Comparison of ENCODE assay signal across 8 cellular contexts in the genomic region with DNA sequence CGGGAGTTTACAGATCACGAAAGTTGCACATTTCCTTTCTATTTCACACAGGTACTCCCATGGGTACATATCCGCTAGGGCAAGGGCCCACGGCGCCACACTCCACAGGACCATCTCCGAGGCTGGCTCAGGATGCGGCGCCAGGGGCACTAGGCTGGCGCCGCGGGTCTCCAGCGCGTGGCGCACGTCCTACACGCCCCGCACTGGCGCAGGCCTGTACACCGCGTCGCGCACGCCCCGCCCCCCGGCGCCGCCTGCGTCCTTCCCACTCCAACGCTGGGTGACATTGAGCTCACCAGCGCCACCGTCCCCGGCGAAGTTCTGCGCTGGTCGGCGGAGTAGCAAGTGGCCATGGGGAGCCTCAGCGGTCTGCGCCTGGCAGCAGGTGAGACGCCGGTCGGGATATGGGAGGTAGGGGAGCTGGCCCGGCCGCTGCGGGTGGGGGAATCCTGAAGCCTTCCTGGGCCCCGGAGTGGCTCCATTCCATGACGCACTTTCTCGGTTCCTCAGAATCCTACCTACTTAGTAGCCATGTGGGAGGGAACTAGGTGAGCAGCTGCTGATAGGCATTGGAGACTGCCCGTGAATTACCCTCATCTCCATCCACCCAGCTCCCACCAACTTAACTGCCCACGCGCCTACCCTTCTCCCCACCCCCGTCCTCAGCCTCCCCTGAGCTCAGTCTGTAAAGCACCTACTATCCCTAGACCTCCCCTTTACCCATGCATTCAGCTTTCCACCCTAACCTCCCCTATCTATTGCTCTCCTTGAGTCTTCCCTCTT. TPM values are rescaled to one million over a fixed set of nuclear protein-coding genes. Genes with fewer than 3 reads are reported as not detected.
A peak's percentile ranks its signal among the peaks of the same experiment; 100 is the strongest.
DNase-seq lines count a peak whose midpoint lies in the region; TF ChIP-seq lines count a peak whose summit lies in the region.

Gene FAM162A (plus strand): TSS at position 268 of the 783 bp plus-strand sequence. CDS start 84 bp downstream, at position 352.

- H4K20me1 ChIP-seq in Loucy (ENCODE audit: insufficient read depth, low read length, poor library complexity, severe bottlenecking), result peaks cover 7% of the 10 kb centered on the region
- no peaks in the 10 kb centered on the region for H4K20me1 ChIP-seq in neural cell (ENCODE audit: insufficient read depth)

- peak; percentile 90 for DNase-seq in H7
- peak; percentile 92 for DNase-seq in activated effector memory CD4-positive, alpha-beta T cell treated with Interleukin-2 at 50 U/mL for 16 hours
- DNase-seq in fibroblast of the aortic adventitia (ENCODE audit: low read depth), result peak; percentile 67

- H3K4me3 ChIP-seq in H7 (ENCODE audit: insufficient read depth, low read depth, low read length) (peak within 1 kb of the TSS; percentile 88), Loucy (ENCODE audit: low read length, poor library complexity, severe bottlenecking) (peak within 1 kb of the TSS; percentile 91), fibroblast of the aortic adventitia (ENCODE audit: low read depth, low read length) (peak within 1 kb of the TSS; percentile 97), neural cell (ENCODE audit: low read length) (peak within 1 kb of the TSS; percentile 69), stomach smooth muscle (ENCODE audit: low read length in 2 of 2) (peak within 1 kb of the TSS; percentile 89 to 94)

- H3K4me1 ChIP-seq in ES-I3 (ENCODE audit: insufficient read depth, low read length) (no peaks in the 10 kb centered on the region), Loucy (ENCODE audit: insufficient read depth, low read length, poor library complexity, severe bottlenecking) (peaks cover 56% of the 10 kb centered on the region), stomach smooth muscle (ENCODE audit: control insufficient read depth, insufficient read depth, low read length) (peaks cover 5% of the 10 kb centered on the region)

- H3K36me3 ChIP-seq in ES-I3 (ENCODE audit: insufficient read depth, low read length) (no peaks in the 10 kb centered on the region), H7 (replicated peaks; ENCODE audit: control insufficient read depth, insufficient read depth, low read length) (no peaks in the 10 kb centered on the region), Loucy (ENCODE audit: insufficient read depth, low read length) (no peaks in the 10 kb centered on the region), neural cell (ENCODE audit: insufficient read depth, low read length) (no peaks in the 10 kb centered on the region), stomach smooth muscle (ENCODE audit: control insufficient read depth in 2 of 2, insufficient read depth in 2 of 2, low read length in 2 of 2) (peaks cover 0 to 4% of the 10 kb centered on the region in 2 donors)

- TF ChIP-seq CTCF in Loucy (conservative IDR thresholded peaks at IDR 0.05; ENCODE audit: low read length) (peak; percentile 62), fibroblast of the aortic adventitia (IDR thresholded peaks at IDR 0.05; ENCODE audit: insufficient read depth, low read length) (peak; percentile 40), neural cell (IDR thresholded peaks at IDR 0.05; ENCODE audit: poor library complexity, severe bottlenecking) (peak; percentile 94)

- H3K9ac ChIP-seq in ES-I3 (ENCODE audit: low read depth, low read length) (peak within 1 kb of the TSS; percentile 62), Loucy (ENCODE audit: low read depth, low read length, poor library complexity, severe bottlenecking) (peak within 1 kb of the TSS; percentile 87), neural cell (ENCODE audit: low read length) (peak within 1 kb of the TSS; percentile 69), stomach smooth muscle (ENCODE audit: low read length in 2 of 2) (peak within 1 kb of the TSS; percentile 88 to 91)

- peak; percentile 96 for TF ChIP-seq POLR2A in Raji (IDR thresholded peaks at IDR 0.05; ENCODE audit: insufficient read depth, low read depth, low read length)

- H3K4me2 ChIP-seq in Loucy (ENCODE audit: low read depth, low read length, poor library complexity, severe bottlenecking), result peak within 1 kb of the TSS; percentile 98
- peak within 1 kb of the TSS; percentile 99 for H3K4me2 ChIP-seq in neural cell (ENCODE audit: low read length)

- H3K27me3 ChIP-seq in H7 (ENCODE audit: control insufficient read depth, insufficient read depth, low read length), result no peaks in the 10 kb centered on the region
- no peaks in the 10 kb centered on the region for H3K27me3 ChIP-seq in Loucy (ENCODE audit: insufficient read depth, low read length, poor library complexity, severe bottlenecking)
- H3K27me3 ChIP-seq in neural cell (ENCODE audit: insufficient read depth, low read depth, low read length), result no peaks in the 10 kb centered on the region
- no peaks in the 10 kb centered on the region for H3K27me3 ChIP-seq in stomach smooth muscle (ENCODE audit: control insufficient read depth in 1 of 2, insufficient read depth in 2 of 2, low read length in 2 of 2)

- H2AFZ ChIP-seq in Loucy (ENCODE audit: low read length), result peak within 1 kb of the TSS; percentile 93
- H2AFZ ChIP-seq in neural cell (ENCODE audit: low read depth, low read length), result peak within 1 kb of the TSS; percentile 96

- peaks cover 88% of the 10 kb centered on the region for H3K79me2 ChIP-seq in Loucy (ENCODE audit: insufficient read depth, low read length)
- H3K79me2 ChIP-seq in neural cell (replicated peaks; ENCODE audit: insufficient read depth, low read length), result peaks cover 15% of the 10 kb centered on the region

- TF ChIP-seq EP300 in neural cell (conservative IDR thresholded peaks at IDR 0.05; ENCODE audit: poor library complexity, severe bottlenecking), result peak; percentile 47

- TF ChIP-seq RAD21 in neural cell (conservative IDR thresholded peaks at IDR 0.05), result peak; percentile 52

- no peaks in the 10 kb centered on the region for H3K9me2 ChIP-seq in Loucy (replicated peaks; ENCODE audit: low read depth, low read length)
- H3K9me2 ChIP-seq in neural cell (ENCODE audit: insufficient read depth, low read length), result no peaks in the 10 kb centered on the region

- H3K27ac ChIP-seq in neural cell (ENCODE audit: low read length) (peak within 1 kb of the TSS; percentile 84), stomach smooth muscle (ENCODE audit: low read length) (peak within 1 kb of the TSS; percentile 85)

- no peaks in the 10 kb centered on the region for H3K9me3 ChIP-seq in ES-I3 (ENCODE audit: control insufficient read depth, insufficient read depth, low read length)
- H3K9me3 ChIP-seq in Loucy (ENCODE audit: insufficient read depth, low read depth, low read length), result no peaks in the 10 kb centered on the region
- no peaks in the 10 kb centered on the region for H3K9me3 ChIP-seq in neural cell (ENCODE audit: low read length)
- H3K9me3 ChIP-seq in stomach smooth muscle (ENCODE audit: control insufficient read depth in 2 of 2, low read length in 2 of 2), result no peaks in the 10 kb centered on the region

- H3F3A ChIP-seq in Loucy (ENCODE audit: low read depth), result no peaks in the 10 kb centered on the region
- no peaks in the 10 kb centered on the region for H3F3A ChIP-seq in neural cell (ENCODE audit: insufficient read depth, low read length, poor library complexity, severe bottlenecking)

TF ChIP-seq in neural cell, 6 proteins besides CTCF, POLR2A, EP300 and RAD21:
- TF ChIP-seq EZH2 (IDR thresholded peaks at IDR 0.05; ENCODE audit: borderline replicate concordance, insufficient read depth, low read length, poor library complexity, severe bottlenecking), result no peak
- peak; percentile 35 for TF ChIP-seq TAF1 (IDR thresholded peaks at IDR 0.05; ENCODE audit: low read depth)
- TF ChIP-seq SMC3 (conservative IDR thresholded peaks at IDR 0.05; ENCODE audit: poor library complexity), result peak; percentile 65
- TF ChIP-seq MXI1 (conservative IDR thresholded peaks at IDR 0.05; ENCODE audit: poor library complexity, severe bottlenecking), result peak; percentile 94
- TF ChIP-seq POLR2AphosphoS5 (IDR thresholded peaks at IDR 0.05), result peak; percentile 63
- TF ChIP-seq, protein P1, sequence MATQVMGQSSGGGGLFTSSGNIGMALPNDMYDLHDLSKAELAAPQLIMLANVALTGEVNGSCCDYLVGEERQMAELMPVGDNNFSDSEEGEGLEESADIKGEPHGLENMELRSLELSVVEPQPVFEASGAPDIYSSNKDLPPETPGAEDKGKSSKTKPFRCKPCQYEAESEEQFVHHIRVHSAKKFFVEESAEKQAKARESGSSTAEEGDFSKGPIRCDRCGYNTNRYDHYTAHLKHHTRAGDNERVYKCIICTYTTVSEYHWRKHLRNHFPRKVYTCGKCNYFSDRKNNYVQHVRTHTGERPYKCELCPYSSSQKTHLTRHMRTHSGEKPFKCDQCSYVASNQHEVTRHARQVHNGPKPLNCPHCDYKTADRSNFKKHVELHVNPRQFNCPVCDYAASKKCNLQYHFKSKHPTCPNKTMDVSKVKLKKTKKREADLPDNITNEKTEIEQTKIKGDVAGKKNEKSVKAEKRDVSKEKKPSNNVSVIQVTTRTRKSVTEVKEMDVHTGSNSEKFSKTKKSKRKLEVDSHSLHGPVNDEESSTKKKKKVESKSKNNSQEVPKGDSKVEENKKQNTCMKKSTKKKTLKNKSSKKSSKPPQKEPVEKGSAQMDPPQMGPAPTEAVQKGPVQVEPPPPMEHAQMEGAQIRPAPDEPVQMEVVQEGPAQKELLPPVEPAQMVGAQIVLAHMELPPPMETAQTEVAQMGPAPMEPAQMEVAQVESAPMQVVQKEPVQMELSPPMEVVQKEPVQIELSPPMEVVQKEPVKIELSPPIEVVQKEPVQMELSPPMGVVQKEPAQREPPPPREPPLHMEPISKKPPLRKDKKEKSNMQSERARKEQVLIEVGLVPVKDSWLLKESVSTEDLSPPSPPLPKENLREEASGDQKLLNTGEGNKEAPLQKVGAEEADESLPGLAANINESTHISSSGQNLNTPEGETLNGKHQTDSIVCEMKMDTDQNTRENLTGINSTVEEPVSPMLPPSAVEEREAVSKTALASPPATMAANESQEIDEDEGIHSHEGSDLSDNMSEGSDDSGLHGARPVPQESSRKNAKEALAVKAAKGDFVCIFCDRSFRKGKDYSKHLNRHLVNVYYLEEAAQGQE (IDR thresholded peaks at IDR 0.05; ENCODE audit: borderline replicate concordance), result peak; percentile 54

RNA-seq across cellular contexts. Expression of gene FAM162A, which starts in this region (rescaled TPM):
- total RNA-seq in H7 (2014; rRNA removed; shearing (Covaris generic)), result 59.3 and 82.0 TPM in 2 replicates
- 16.7 and 25.1 TPM in 2 replicates for total RNA-seq in fibroblast of the aortic adventitia (ENCODE audit: low replicate concordance)
- 15.1 and 16.2 TPM in 2 replicates for polyA plus RNA-seq in neural cell
- polyA minus RNA-seq in neural cell, result 9.3 and 11.8 TPM in 2 replicates

Comparison
In these comparisons a context has a peak if more than half of its experiments do, and no peak if none do; other contexts are left out.
1. Peak in every context shown above with its lines: DNase-seq, H3K4me3 ChIP-seq and H3K27ac ChIP-seq.
2. CTCF ChIP-seq: peak in every context shown above with its lines; median percentile 94 in neural cell; 62 in Loucy; 40 in fibroblast of the aortic adventitia.